ENCODE assay signal across 7 cellular contexts in genomic region chr10:110226555-110226925, GRCh38. TPM values are rescaled to one million over a fixed set of nuclear protein-coding genes. Genes with fewer than 3 reads are reported as not detected.
A peak's percentile ranks its signal among the peaks of the same experiment; 100 is the strongest.
DNase-seq lines count a peak whose midpoint lies in the region; ATAC-seq, FAIRE-seq and TF ChIP-seq lines count a peak whose summit lies in the region.

No MANE protein-coding gene starts in this region.

- no peaks in the 10 kb centered on the region for H3K9me3 ChIP-seq in kidney (ENCODE audit: control insufficient read depth in 1 of 2, low read length in 2 of 2)

- H3K4me1 Mint-ChIP-seq in central memory CD8-positive, alpha-beta T cell = peaks cover 39% of the 10 kb centered on the region

- peak; percentile 53 for DNase-seq in GM12891 (ENCODE audit: insufficient read length, low spot score)
- peak; percentile 80 for DNase-seq in NCI-H2171 (lab: John Stamatoyannopoulos, UW)
- peak; percentile 81 for DNase-seq in activated CD4-positive, CD25-positive, alpha-beta regulatory T cell treated with anti-CD3 and anti-CD28 coated beads, Interleukin-2, amount 50 U/mL, for 72 hours
- peak; percentile 74 to 75 for DNase-seq in central memory CD8-positive, alpha-beta T cell (ENCODE audit: low spot score in 2 of 2)
- DNase-seq in kidney = peak; percentile 98
- DNase-seq in stimulated activated CD4-positive, alpha-beta T cell treated with anti-CD3 and anti-CD28 coated beads, Interleukin-15, amount 100 ng/mL, for 1 hour (ENCODE audit: low read depth in 1 of 2, low spot score in 1 of 2) = peak; percentile 71 to 79
- DNase-seq in inferior parietal cortex (ENCODE audit: extremely low spot score) = no peak

- H3K27ac ChIP-seq in kidney (ENCODE audit: low read depth in 2 of 2, low read length in 2 of 2) = peak overlapping the region; percentile 88 to 95

- intact Hi-C loops in kidney (cut with DNase I) = no loop called here

- no peak for FAIRE-seq in GM12891 (lab: Jason Lieb, UNC)
- FAIRE-seq in kidney (lab: Jason Lieb, UNC) = no peak

- TF ChIP-seq POLR2A in GM12891 (IDR thresholded peaks at IDR 0.05; ENCODE audit: low read depth, low read length) = no peak

- peaks cover 19% of the 10 kb centered on the region for H3K27me3 Mint-ChIP-seq in central memory CD8-positive, alpha-beta T cell

- peak overlapping the region; percentile 93 for H3K4me3 Mint-ChIP-seq in central memory CD8-positive, alpha-beta T cell

- H3K27ac Mint-ChIP-seq in central memory CD8-positive, alpha-beta T cell (ENCODE audit: low read depth) = peak overlapping the region; percentile 74

- H3K4me1 ChIP-seq in kidney (ENCODE audit: control insufficient read depth in 1 of 2, insufficient read depth in 1 of 2, low read depth in 1 of 2, low read length in 2 of 2) = peaks cover 5 to 9% of the 10 kb centered on the region in 2 donors

- H3K36me3 ChIP-seq in kidney (ENCODE audit: control insufficient read depth in 1 of 2, insufficient read depth in 2 of 2, low read length in 2 of 2) = peaks cover 2 to 4% of the 10 kb centered on the region in 2 donors

- peak; percentile 22 for ATAC-seq in central memory CD8-positive, alpha-beta T cell (replicated peaks; ENCODE audit: extremely low read depth, poor library complexity, severe bottlenecking)

- H3K4me3 ChIP-seq in kidney (ENCODE audit: low read length in 2 of 2) = peak overlapping the region in 1 of 2 donors; percentile 80

- H3K36me3 Mint-ChIP-seq in central memory CD8-positive, alpha-beta T cell (ENCODE audit: insufficient read depth) = peaks cover 21% of the 10 kb centered on the region

- H3K9me3 Mint-ChIP-seq in central memory CD8-positive, alpha-beta T cell = no peaks in the 10 kb centered on the region

- no peak overlapping the region for H3K9ac ChIP-seq in kidney (ENCODE audit: low read length in 2 of 2)

- TF ChIP-seq CTCF in kidney (IDR thresholded peaks at IDR 0.05; ENCODE audit: borderline replicate concordance, extremely low read depth, insufficient read depth) = no peak

TF ChIP-seq in GM12891, 5 proteins besides CTCF, POLR2A, EP300 and RAD21:
- TF ChIP-seq POLR2AphosphoS5 (IDR thresholded peaks at IDR 0.05; ENCODE audit: low read depth, low read length) (no peak), POU2F2 (IDR thresholded peaks at IDR 0.05; ENCODE audit: low read depth, low read length) (no peak), TAF1 (IDR thresholded peaks at IDR 0.05; ENCODE audit: low read depth, low read length) (no peak)

RNA-seq across cellular contexts. Expression of gene MXI1, which starts 19.1 kb away (rescaled TPM):
- 12.5 TPM for polyA plus RNA-seq in GM12891 (2012; ENCODE audit: low read depth, missing spikeins)
- 29.0 TPM for total RNA-seq in kidney
- 27.6 TPM for polyA plus RNA-seq in kidney (ENCODE audit: insufficient read depth, low read depth, low replicate concordance)
